9 cellular contexts compared by ENCODE assay signal in the genomic region with DNA sequence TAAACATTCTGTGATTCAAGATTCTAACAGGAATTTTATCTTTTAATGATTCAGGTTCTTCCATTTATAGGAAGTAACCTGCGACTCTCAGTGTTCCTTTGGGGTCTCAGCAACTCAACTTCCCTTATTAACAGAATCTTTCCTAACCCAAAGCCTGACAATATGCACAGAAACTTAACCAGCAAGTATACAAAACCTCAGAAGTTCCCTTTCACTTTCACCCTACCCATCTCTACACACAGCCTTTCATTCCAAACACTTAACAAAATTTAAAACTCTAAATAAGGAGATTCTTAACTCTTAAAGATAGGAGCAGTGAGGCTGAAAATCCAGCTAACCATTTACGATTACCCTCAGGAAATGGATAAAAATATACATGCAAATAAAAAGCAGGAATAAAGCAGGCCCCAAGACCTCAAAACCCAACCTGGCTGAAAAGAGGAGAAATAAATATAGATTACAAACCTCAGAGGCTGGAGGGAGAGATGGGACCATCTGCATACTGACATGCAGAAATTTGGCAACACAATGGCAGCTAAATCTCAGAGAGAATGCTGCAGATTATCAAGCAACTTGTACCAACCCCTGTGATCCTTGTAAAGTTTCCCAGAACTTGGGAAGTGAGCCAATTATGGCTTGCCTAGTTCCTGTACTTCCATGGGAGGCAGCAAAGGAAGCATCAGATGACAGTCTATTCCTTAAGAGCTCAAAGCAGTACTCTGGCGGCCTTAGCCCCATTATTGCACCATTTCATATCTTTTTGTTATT.
DNase-seq lines count a peak whose midpoint lies in the region; ATAC-seq and TF ChIP-seq lines count a peak whose summit lies in the region.
"Had no signal": no experiment of that assay in that cellular context is flagged by ENCODE, and none has a peak within 500 bp of the region (broad histone marks: within the 10 kb centered on the region; RNA-seq: fewer than 3 reads in every experiment).

No MANE protein-coding gene starts in this region.

- H4K91ac ChIP-seq in mesenchymal stem cell (ENCODE audit: low read length): no peak overlapping the region

- no peaks in the 10 kb centered on the region for H3K36me3 Mint-ChIP-seq in activated CD8-positive, alpha-beta T cell treated with anti-CD3 and anti-CD28 coated beads, Interleukin-2, amount 10 ng/mL, durations not matched to agents 7 days and 5 days (ENCODE audit: low read depth)

- no peak overlapping the region for H3K18ac ChIP-seq in mesenchymal stem cell (ENCODE audit: low read depth in 1 of 2, low read length in 2 of 2)

- H3K9me3 ChIP-seq in BE2C: no peaks in the 10 kb centered on the region
- H3K9me3 ChIP-seq in mesenchymal stem cell (ENCODE audit: control insufficient read depth, low read length): no peaks in the 10 kb centered on the region
- no peaks in the 10 kb centered on the region for H3K9me3 ChIP-seq in suprapubic skin

- no peak overlapping the region for H2AK5ac ChIP-seq in mesenchymal stem cell (ENCODE audit: low read length, severe bottlenecking)

- H3K27ac ChIP-seq in mesenchymal stem cell (ENCODE audit: low read length, poor library complexity, severe bottlenecking) (peak overlapping the region; percentile 68), suprapubic skin (no peak overlapping the region)
- H3K27ac ChIP-seq: HL-60 had no signal

- peaks cover 27% of the 10 kb centered on the region for H3K4me1 Mint-ChIP-seq in activated CD8-positive, alpha-beta T cell treated with anti-CD3 and anti-CD28 coated beads, Interleukin-2, amount 10 ng/mL, durations not matched to agents 7 days and 5 days (ENCODE audit: low read depth)

- no peak overlapping the region for H2BK120ac ChIP-seq in mesenchymal stem cell (ENCODE audit: low read depth, low read length)

- POLR2A ChIA-PET in activated CD8-positive, alpha-beta T cell treated with anti-CD3 and anti-CD28 coated beads, Interleukin-2, amount 10 ng/mL, durations not matched to agents 7 days and 5 days (lab: Charles Lee): no interaction called here

- no peak overlapping the region for H3K14ac ChIP-seq in mesenchymal stem cell (ENCODE audit: low read length in 2 of 2)

- no peak overlapping the region for H4K8ac ChIP-seq in mesenchymal stem cell (ENCODE audit: low read length)

- H3K27ac Mint-ChIP-seq in activated CD8-positive, alpha-beta T cell treated with anti-CD3 and anti-CD28 coated beads, Interleukin-2, amount 10 ng/mL, durations not matched to agents 7 days and 5 days: peak overlapping the region; percentile 56

- no peak overlapping the region for H3K4me3 ChIP-seq in BE2C (ENCODE audit: low read depth, low read length)
- peak overlapping the region in 1 of 2 experiments; percentile 31 for H3K4me3 ChIP-seq in mesenchymal stem cell (ENCODE audit: insufficient read depth in 1 of 2, low read depth in 1 of 2, low read length in 2 of 2)
- H3K4me3 ChIP-seq in suprapubic skin: no peak overlapping the region

- H3K4me1 ChIP-seq in BE2C (peaks cover 7% of the 10 kb centered on the region; the same call in 1 of the 2 replicates), mesenchymal stem cell (ENCODE audit: control insufficient read depth, insufficient read depth, low read depth, low read length) (no peaks in the 10 kb centered on the region), suprapubic skin (peaks cover 10% of the 10 kb centered on the region)

- CTCF ChIA-PET in activated CD8-positive, alpha-beta T cell treated with anti-CD3 and anti-CD28 coated beads, Interleukin-2, amount 10 ng/mL, durations not matched to agents 7 days and 5 days (lab: Charles Lee): interaction anchor here (0.7 kb wide), 1 partner anchor 93 kb away, joined by 3 read pairs; no protein-coding TSS in a partner anchor

- H2BK15ac ChIP-seq in mesenchymal stem cell (ENCODE audit: low read depth, poor library complexity, severe bottlenecking): no peak overlapping the region

- H3K4ac ChIP-seq in mesenchymal stem cell (ENCODE audit: low read depth in 1 of 2, low read length in 2 of 2): no peak overlapping the region

- TF ChIP-seq POLR2A in suprapubic skin (IDR thresholded peaks at IDR 0.05): no peak

- H2AFZ ChIP-seq in mesenchymal stem cell (ENCODE audit: low read depth, low read length): no peak overlapping the region

- TF ChIP-seq EP300 in suprapubic skin (IDR thresholded peaks at IDR 0.05): no peak

- no peak overlapping the region for H3K23ac ChIP-seq in mesenchymal stem cell (ENCODE audit: low read length in 2 of 2)

- H3K36me3 ChIP-seq in BE2C: no peaks in the 10 kb centered on the region
- H3K36me3 ChIP-seq in mesenchymal stem cell (ENCODE audit: control insufficient read depth in 1 of 2, insufficient read depth in 2 of 2, low read depth in 1 of 2, low read length in 2 of 2): no peaks in the 10 kb centered on the region
- H3K36me3 ChIP-seq in suprapubic skin: no peaks in the 10 kb centered on the region

- no peak; the same call in 1 of the 2 replicates for TF ChIP-seq CTCF in BE2C (IDR thresholded peaks at IDR 0.05; ENCODE audit: low read depth, low read length)
- TF ChIP-seq CTCF in suprapubic skin (IDR thresholded peaks at IDR 0.05): no peak

- H2BK5ac ChIP-seq in mesenchymal stem cell (ENCODE audit: low read depth, low read length, poor library complexity, severe bottlenecking): no peak overlapping the region

- no peaks in the 10 kb centered on the region for H3K9me3 Mint-ChIP-seq in activated CD8-positive, alpha-beta T cell treated with anti-CD3 and anti-CD28 coated beads, Interleukin-2, amount 10 ng/mL, durations not matched to agents 7 days and 5 days (ENCODE audit: insufficient read depth)

- H3K27me3 ChIP-seq in BE2C (no peaks in the 10 kb centered on the region), mesenchymal stem cell (ENCODE audit: control insufficient read depth in 1 of 2, insufficient read depth in 1 of 2, low read length in 2 of 2) (no peaks in the 10 kb centered on the region), suprapubic skin (no peaks in the 10 kb centered on the region)

- peak overlapping the region; percentile 32 for H3K4me3 Mint-ChIP-seq in activated CD8-positive, alpha-beta T cell treated with anti-CD3 and anti-CD28 coated beads, Interleukin-2, amount 10 ng/mL, durations not matched to agents 7 days and 5 days

- 64% methylated on average over 1 of the region's 3 CpGs for WGBS in mesenchymal stem cell
- WGBS in suprapubic skin: 47% methylated on average over 3 of the region's 3 CpGs

- DNase-seq in BE2C (peak; percentile 8), mesenchymal stem cell (peak; percentile 72), AML-193 (lab: John Stamatoyannopoulos, UW) (no peak), suprapubic skin (ENCODE audit: low spot score in 2 of 2) (no peak), NCI-H510A (lab: John Stamatoyannopoulos, UW) (no peak)
- no peak for DNase-seq in activated CD8-positive, alpha-beta T cell treated with anti-CD3 and anti-CD28 coated beads, Interleukin-2, amount 10 ng/mL, durations not matched to agents 7 days and 5 days

- ATAC-seq in GM19463 (IDR thresholded peaks at IDR 0.05; ENCODE audit: unreplicated experiment) (peak; percentile 70), HG03442 (IDR thresholded peaks at IDR 0.05; ENCODE audit: unreplicated experiment) (peak; percentile 86)
- no peak for ATAC-seq in activated CD8-positive, alpha-beta T cell treated with anti-CD3 and anti-CD28 coated beads, Interleukin-2, amount 10 ng/mL, durations not matched to agents 7 days and 5 days

- H3K4me2 ChIP-seq in mesenchymal stem cell (ENCODE audit: low read length, poor library complexity, severe bottlenecking): no peak overlapping the region

- peak overlapping the region; percentile 31 for H3K9ac ChIP-seq in mesenchymal stem cell (ENCODE audit: low read length)

- H2BK12ac ChIP-seq in mesenchymal stem cell (ENCODE audit: low read length in 2 of 2): no peak overlapping the region

- H3K27me3 Mint-ChIP-seq in activated CD8-positive, alpha-beta T cell treated with anti-CD3 and anti-CD28 coated beads, Interleukin-2, amount 10 ng/mL, durations not matched to agents 7 days and 5 days (ENCODE audit: low read depth): no peaks in the 10 kb centered on the region

- peaks cover 6% of the 10 kb centered on the region for H3K79me1 ChIP-seq in mesenchymal stem cell (replicated peaks; ENCODE audit: low read length, poor library complexity, severe bottlenecking)

Comparison
In these comparisons a context has a peak if more than half of its experiments do, and no peak if none do; other contexts are left out.
1. DNase-seq: peak in BE2C (single experiment) and mesenchymal stem cell (single experiment); none in activated CD8-positive, alpha-beta T cell treated with anti-CD3 and anti-CD28 coated beads, Interleukin-2, amount 10 ng/mL, durations not matched to agents 7 days and 5 days (single experiment), AML-193 (0 of 2), suprapubic skin (0 of 2) and NCI-H510A (single experiment).